Comparison of ENCODE assay signal across 1 cellular context in genomic region chr14:50362791-50363733, GRCh38.
TF ChIP-seq lines count a peak whose summit lies in the region.

No MANE protein-coding gene starts in this region.

TF ChIP-seq in K562, 482 proteins besides CTCF, POLR2A, EP300 and RAD21:
- TF ChIP-seq TRIM28 (IDR thresholded peaks at IDR 0.05) (no peak), EWSR1 (IDR thresholded peaks at IDR 0.05; ENCODE audit: borderline replicate concordance, low read depth, partially characterized antibody) (no peak), BCL6 (CRISPR knock-in tag; IDR thresholded peaks at IDR 0.05) (no peak), MCM5 (IDR thresholded peaks at IDR 0.05; ENCODE audit: low read depth) (no peak), TSC22D4 (tag; IDR thresholded peaks at IDR 0.05) (no peak), TCF3 (CRISPR knock-in tag; IDR thresholded peaks at IDR 0.05) (no peak), ARID1B (IDR thresholded peaks at IDR 0.05) (no peak), HDAC8 (tag; IDR thresholded peaks at IDR 0.05) (no peak), SNIP1 (IDR thresholded peaks at IDR 0.05; ENCODE audit: low read depth) (no peak), CAMTA2 (CRISPR knock-in tag; conservative IDR thresholded peaks at IDR 0.05) (no peak), KLF1 (tag; IDR thresholded peaks at IDR 0.05) (no peak), ZFP30 (CRISPR knock-in tag; IDR thresholded peaks at IDR 0.05; ENCODE audit: borderline replicate concordance) (no peak)
- TF ChIP-seq, protein P1, sequence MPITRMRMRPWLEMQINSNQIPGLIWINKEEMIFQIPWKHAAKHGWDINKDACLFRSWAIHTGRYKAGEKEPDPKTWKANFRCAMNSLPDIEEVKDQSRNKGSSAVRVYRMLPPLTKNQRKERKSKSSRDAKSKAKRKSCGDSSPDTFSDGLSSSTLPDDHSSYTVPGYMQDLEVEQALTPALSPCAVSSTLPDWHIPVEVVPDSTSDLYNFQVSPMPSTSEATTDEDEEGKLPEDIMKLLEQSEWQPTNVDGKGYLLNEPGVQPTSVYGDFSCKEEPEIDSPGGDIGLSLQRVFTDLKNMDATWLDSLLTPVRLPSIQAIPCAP (CRISPR knock-in tag; IDR thresholded peaks at IDR 0.05; ENCODE audit: borderline replicate concordance) = no peak
- TF ChIP-seq, protein P2, sequence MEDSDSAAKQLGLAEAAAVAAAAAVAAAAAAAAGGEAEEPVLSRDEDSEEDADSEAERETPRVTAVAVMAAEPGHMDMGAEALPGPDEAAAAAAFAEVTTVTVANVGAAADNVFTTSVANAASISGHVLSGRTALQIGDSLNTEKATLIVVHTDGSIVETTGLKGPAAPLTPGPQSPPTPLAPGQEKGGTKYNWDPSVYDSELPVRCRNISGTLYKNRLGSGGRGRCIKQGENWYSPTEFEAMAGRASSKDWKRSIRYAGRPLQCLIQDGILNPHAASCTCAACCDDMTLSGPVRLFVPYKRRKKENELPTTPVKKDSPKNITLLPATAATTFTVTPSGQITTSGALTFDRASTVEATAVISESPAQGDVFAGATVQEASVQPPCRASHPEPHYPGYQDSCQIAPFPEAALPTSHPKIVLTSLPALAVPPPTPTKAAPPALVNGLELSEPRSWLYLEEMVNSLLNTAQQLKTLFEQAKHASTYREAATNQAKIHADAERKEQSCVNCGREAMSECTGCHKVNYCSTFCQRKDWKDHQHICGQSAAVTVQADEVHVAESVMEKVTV (CRISPR knock-in tag; IDR thresholded peaks at IDR 0.05) = no peak
- TF ChIP-seq, protein P3, sequence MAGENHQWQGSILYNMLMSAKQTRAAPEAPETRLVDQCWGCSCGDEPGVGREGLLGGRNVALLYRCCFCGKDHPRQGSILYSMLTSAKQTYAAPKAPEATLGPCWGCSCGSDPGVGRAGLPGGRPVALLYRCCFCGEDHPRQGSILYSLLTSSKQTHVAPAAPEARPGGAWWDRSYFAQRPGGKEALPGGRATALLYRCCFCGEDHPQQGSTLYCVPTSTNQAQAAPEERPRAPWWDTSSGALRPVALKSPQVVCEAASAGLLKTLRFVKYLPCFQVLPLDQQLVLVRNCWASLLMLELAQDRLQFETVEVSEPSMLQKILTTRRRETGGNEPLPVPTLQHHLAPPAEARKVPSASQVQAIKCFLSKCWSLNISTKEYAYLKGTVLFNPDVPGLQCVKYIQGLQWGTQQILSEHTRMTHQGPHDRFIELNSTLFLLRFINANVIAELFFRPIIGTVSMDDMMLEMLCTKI (IDR thresholded peaks at IDR 0.05; ENCODE audit: partially characterized antibody) = no peak
TF ChIP-seq in K562: peak in this region for 0.
